Comparison of ENCODE assay signal across 1 cellular context in the genomic region with DNA sequence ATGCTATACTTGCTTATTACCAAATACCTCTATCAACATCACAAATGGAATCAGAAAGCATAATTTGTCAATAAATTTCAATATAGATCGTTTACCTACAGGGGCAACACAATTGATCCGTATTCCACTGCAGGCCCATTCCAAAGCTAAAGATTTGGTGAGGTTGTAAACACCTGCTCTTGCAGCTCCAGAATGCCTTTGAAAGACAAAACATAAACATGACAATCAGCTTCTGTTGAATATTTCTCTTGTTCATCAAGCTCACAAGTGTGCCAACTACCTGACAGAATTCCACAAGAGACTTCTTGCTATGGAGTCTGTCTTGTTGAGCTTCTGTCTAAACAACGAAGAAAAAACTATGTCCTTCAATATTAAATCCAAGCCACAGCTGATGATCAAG.
A peak's percentile ranks its signal among the peaks of the same experiment; 100 is the strongest.
TF ChIP-seq lines count a peak whose summit lies in the region.

No MANE protein-coding gene starts in this region.

TF ChIP-seq in H1, 55 proteins besides CTCF, POLR2A, EP300 and RAD21:
- TF ChIP-seq SIRT6 (IDR thresholded peaks at IDR 0.05; ENCODE audit: low read length) (no peak), GTF2F1 (IDR thresholded peaks at IDR 0.05; ENCODE audit: borderline replicate concordance, low read depth, low read length) (no peak), EZH2 (IDR thresholded peaks at IDR 0.05; ENCODE audit: low read depth, low read length, severe bottlenecking) (no peak), SP1 (IDR thresholded peaks at IDR 0.05; ENCODE audit: low read depth, low read length) (0 out of 2 replicates have a peak, but pooled peaks have one; percentile 30)
- TF ChIP-seq, protein P1, sequence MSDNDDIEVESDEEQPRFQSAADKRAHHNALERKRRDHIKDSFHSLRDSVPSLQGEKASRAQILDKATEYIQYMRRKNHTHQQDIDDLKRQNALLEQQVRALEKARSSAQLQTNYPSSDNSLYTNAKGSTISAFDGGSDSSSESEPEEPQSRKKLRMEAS (IDR thresholded peaks at IDR 0.05): no peak
TF ChIP-seq in H1: peak in this region for 1.
